23 cellular contexts compared by ENCODE assay signal in the genomic region with DNA sequence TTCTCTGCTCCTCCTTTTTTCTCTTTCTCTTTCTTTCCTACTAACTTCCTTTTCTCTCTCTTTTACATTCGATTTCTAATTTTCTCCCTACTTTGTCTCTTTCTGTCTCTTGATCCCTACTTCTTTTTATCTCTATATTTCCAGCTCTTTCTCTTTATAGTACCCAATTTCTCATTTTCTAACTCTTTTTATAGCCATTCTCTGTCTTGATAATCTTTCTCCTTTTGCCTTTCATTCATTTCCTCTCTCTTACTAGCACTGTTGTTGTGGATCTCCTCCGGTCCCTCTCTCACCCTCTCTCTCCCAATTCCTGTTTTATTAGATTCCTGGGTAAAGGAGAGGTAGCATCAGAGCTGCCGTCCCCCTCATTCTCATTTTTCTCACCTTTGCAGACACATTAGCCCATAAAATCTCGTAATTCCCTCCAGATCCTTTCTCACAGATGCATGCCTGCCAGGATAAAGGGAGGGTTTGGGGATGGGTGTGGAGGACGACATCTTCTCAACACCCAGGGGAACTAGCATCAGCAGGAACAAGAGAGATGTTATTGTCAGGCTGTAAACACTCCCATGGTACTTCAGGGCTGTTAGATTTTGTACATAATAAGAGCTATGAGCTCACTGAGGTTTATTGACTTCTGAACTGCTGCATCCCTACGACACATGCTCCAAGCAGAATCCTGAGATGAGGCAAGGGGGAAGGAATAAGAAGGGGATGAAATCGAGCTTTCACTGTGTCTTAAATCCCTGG.
A peak's percentile ranks its signal among the peaks of the same experiment; 100 is the strongest.
DNase-seq lines count a peak whose midpoint lies in the region; ATAC-seq and TF ChIP-seq lines count a peak whose summit lies in the region.
"Had no signal": no experiment of that assay in that cellular context is flagged by ENCODE, and none has a peak within 500 bp of the region (broad histone marks: within the 10 kb centered on the region; RNA-seq: fewer than 3 reads in every experiment).

No MANE protein-coding gene starts in this region.

- H3K27me3 Mint-ChIP-seq in glutamatergic neuron (ENCODE audit: unreplicated experiment): no peaks in the 10 kb centered on the region
- H3K27me3 Mint-ChIP-seq in naive thymus-derived CD8-positive, alpha-beta T cell: peaks cover 0 to 18% (median 7%) of the 10 kb centered on the region in 5 donors

- peaks cover 2% of the 10 kb centered on the region for H3K9me3 Mint-ChIP-seq in glutamatergic neuron (ENCODE audit: unreplicated experiment)
- H3K9me3 Mint-ChIP-seq in naive thymus-derived CD8-positive, alpha-beta T cell: peaks cover 0 to 3% (median 0%) of the 10 kb centered on the region in 9 donors
- H3K9me3 Mint-ChIP-seq: activated CD4-positive, alpha-beta memory T cell treated with anti-CD3 and anti-CD28 coated beads for 36 hours; activated T-cell treated with anti-CD3 and anti-CD28 coated beads, Interleukin-2, amount 50 U/mL, for 72 hours; HFFc6; nephron progenitor cell; T-cell had no signal

- no peak for ATAC-seq in naive thymus-derived CD8-positive, alpha-beta T cell
- ATAC-seq: activated T-cell treated with anti-CD3 and anti-CD28 coated beads, Interleukin-2, amount 50 U/mL, for 72 hours; K562; PC-3; T-cell had no signal

- H3K27ac Mint-ChIP-seq in glutamatergic neuron (ENCODE audit: unreplicated experiment): peak overlapping the region; percentile 63
- H3K27ac Mint-ChIP-seq in naive thymus-derived CD8-positive, alpha-beta T cell: peak overlapping the region in 1 of 10 donors; percentile 8
- H3K27ac Mint-ChIP-seq: activated CD4-positive, alpha-beta memory T cell treated with anti-CD3 and anti-CD28 coated beads for 36 hours; activated T-cell treated with anti-CD3 and anti-CD28 coated beads, Interleukin-2, amount 50 U/mL, for 72 hours; HFFc6; nephron progenitor cell; T-cell had no signal

- no peaks in the 10 kb centered on the region for H3K36me3 Mint-ChIP-seq in glutamatergic neuron (ENCODE audit: unreplicated experiment)
- no peaks in the 10 kb centered on the region for H3K36me3 Mint-ChIP-seq in naive thymus-derived CD8-positive, alpha-beta T cell
- H3K36me3 Mint-ChIP-seq: activated CD4-positive, alpha-beta memory T cell treated with anti-CD3 and anti-CD28 coated beads for 36 hours; T-cell had no signal

- no peak for TF ChIP-seq CTCF in glutamatergic neuron (IDR thresholded peaks at IDR 0.05; ENCODE audit: partially characterized antibody, unreplicated experiment)

- H3K4me1 Mint-ChIP-seq in glutamatergic neuron (ENCODE audit: low read depth, unreplicated experiment): peaks cover 14% of the 10 kb centered on the region
- peaks cover 0 to 3% (median 0%) of the 10 kb centered on the region in 4 donors for H3K4me1 Mint-ChIP-seq in naive thymus-derived CD8-positive, alpha-beta T cell
- H3K4me1 Mint-ChIP-seq: T-cell had no signal

- DNase-seq in DMS53 (lab: John Stamatoyannopoulos, UW) (peak; percentile 24), DMS53 treated with DMSO at 0.1 percent for 48 hours (lab: John Stamatoyannopoulos, UW; ENCODE audit: unreplicated experiment) (no peak), DMS153 (lab: John Stamatoyannopoulos, UW) (peak; percentile 85), NCI-H2227 treated with DMSO at 0.1 percent for 48 hours (lab: John Stamatoyannopoulos, UW) (peak; percentile 8), glutamatergic neuron (no peak), NCI-H446 treated with DMSO at 0.1 percent for 48 hours (lab: John Stamatoyannopoulos, UW) (no peak), NCI-H2081 treated with DMSO at 0.1 percent for 48 hours (lab: John Stamatoyannopoulos, UW) (no peak)
- no peak for DNase-seq in naive thymus-derived CD8-positive, alpha-beta T cell
- DNase-seq: activated CD4-positive, alpha-beta memory T cell treated with anti-CD3 and anti-CD28 coated beads for 36 hours; activated T-cell treated with anti-CD3 and anti-CD28 coated beads, Interleukin-2, amount 50 U/mL, for 72 hours; colonic mucosa; COR-L47; effector CD8-positive, alpha-beta T cell; GM23248; HFFc6; NCI-H1048; nephron progenitor cell; PC-3; stimulated activated CD4-positive, alpha-beta T cell treated with anti-CD3 and anti-CD28 coated beads, Interleukin-1b, Interleukin-23, amount 100 ng/mL, for 48 hours; stimulated activated naive CD4-positive, alpha-beta T cell treated with Interleukin-2 at 50 U/mL for 16 hours; T-cell; upper lobe of left lung had no signal

- H3K4me3 Mint-ChIP-seq in glutamatergic neuron (ENCODE audit: unreplicated experiment): peak overlapping the region; percentile 17
- no peak overlapping the region for H3K4me3 Mint-ChIP-seq in naive thymus-derived CD8-positive, alpha-beta T cell
- H3K4me3 Mint-ChIP-seq: activated CD4-positive, alpha-beta memory T cell treated with anti-CD3 and anti-CD28 coated beads for 36 hours; activated T-cell treated with anti-CD3 and anti-CD28 coated beads, Interleukin-2, amount 50 U/mL, for 72 hours; HFFc6; nephron progenitor cell; T-cell had no signal

- POLR2A ChIA-PET in naive thymus-derived CD8-positive, alpha-beta T cell (lab: Charles Lee): no interaction called here

Comparison
In these comparisons a context has a peak if more than half of its experiments do, and no peak if none do; other contexts are left out.
1. DNase-seq: peak in DMS53 (single experiment), DMS153 (single experiment) and NCI-H2227 treated with DMSO at 0.1 percent for 48 hours (single experiment); none in DMS53 treated with DMSO at 0.1 percent for 48 hours (single experiment), glutamatergic neuron (single experiment), NCI-H446 treated with DMSO at 0.1 percent for 48 hours (single experiment), naive thymus-derived CD8-positive, alpha-beta T cell (0 of 10) and NCI-H2081 treated with DMSO at 0.1 percent for 48 hours (single experiment).